ENCODE assay signal across 8 cellular contexts in genomic region chr4:165384608-165385007, GRCh38. TPM values are rescaled to one million over a fixed set of nuclear protein-coding genes. Genes with fewer than 3 reads are reported as not detected.
DNase-seq lines count a peak whose midpoint lies in the region; ATAC-seq and TF ChIP-seq lines count a peak whose summit lies in the region.

No MANE protein-coding gene starts in this region.

- no peaks in the 10 kb centered on the region for H3K9me3 Mint-ChIP-seq in WTC11

- ATAC-seq in WTC11 (peak; percentile 60), HG02870 (IDR thresholded peaks at IDR 0.05; ENCODE audit: unreplicated experiment) (no peak), HG03442 (IDR thresholded peaks at IDR 0.05; ENCODE audit: unreplicated experiment) (no peak), HG02938 (IDR thresholded peaks at IDR 0.05; ENCODE audit: unreplicated experiment) (no peak)

- no peak overlapping the region for H3K4me3 Mint-ChIP-seq in WTC11

- H3K4me1 Mint-ChIP-seq in WTC11, result peaks cover 32% of the 10 kb centered on the region

- no peaks in the 10 kb centered on the region for H3K36me3 Mint-ChIP-seq in WTC11

- no peak overlapping the region for H3K27ac Mint-ChIP-seq in WTC11

- CTCF ChIA-PET in WTC11 (lab: Charles Lee), result interaction anchor here (0.6 to 2.5 kb wide), 21 partner anchors 11 to 287 kb away, joined by 3 to 11 read pairs (median 3); no protein-coding TSS in a partner anchor

- H3K27me3 Mint-ChIP-seq in WTC11 (ENCODE audit: low read depth), result peaks cover 10% of the 10 kb centered on the region

- POLR2A ChIA-PET in WTC11 (lab: Charles Lee), result no interaction called here

- H3K4me3 ChIP-seq in fibroblast of the aortic adventitia (ENCODE audit: low read depth, low read length), result no peak overlapping the region

- TF ChIP-seq CTCF in WTC11 (IDR thresholded peaks at IDR 0.05) (no peak), fibroblast of the aortic adventitia (IDR thresholded peaks at IDR 0.05; ENCODE audit: insufficient read depth, low read length) (no peak)

- DNase-seq in DMS153 (lab: John Stamatoyannopoulos, UW) (peak; percentile 60), NCI-H1694 (lab: John Stamatoyannopoulos, UW) (peak; percentile 96), WTC11 (ENCODE audit: low spot score) (no peak), fibroblast of the aortic adventitia (ENCODE audit: low read depth) (peak; percentile 75), activated gamma-delta T cell (lab: John Stamatoyannopoulos, UW) (no peak)

TF ChIP-seq in WTC11, 78 proteins besides CTCF, POLR2A, EP300 and RAD21:
- no peak for TF ChIP-seq CDX4 (CRISPR knock-in tag; IDR thresholded peaks at IDR 0.05; ENCODE audit: borderline replicate concordance)
- no peak for TF ChIP-seq AFF4 (CRISPR knock-in tag; IDR thresholded peaks at IDR 0.05; ENCODE audit: borderline replicate concordance)
- no peak for TF ChIP-seq ATF2 (CRISPR knock-in tag; IDR thresholded peaks at IDR 0.05; ENCODE audit: borderline replicate concordance, low read depth)
- no peak for TF ChIP-seq ZMAT4 (CRISPR knock-in tag; IDR thresholded peaks at IDR 0.05)
- TF ChIP-seq ERG (CRISPR knock-in tag; IDR thresholded peaks at IDR 0.05), result no peak
- TF ChIP-seq NFE2L1 (CRISPR knock-in tag; IDR thresholded peaks at IDR 0.05), result no peak
- TF ChIP-seq PRDM15 (CRISPR knock-in tag; IDR thresholded peaks at IDR 0.05), result no peak
TF ChIP-seq in WTC11: peak in this region for 0.

RNA-seq across cellular contexts. Expression of gene CPE, which starts 5.8 kb away (rescaled TPM):
- total RNA-seq in WTC11 (2021) (9.2 to 12.4 TPM (median 10.9 TPM) in 3 replicates), fibroblast of the aortic adventitia (ENCODE audit: low replicate concordance) (79.4 and 116 TPM in 2 replicates)

RNA-seq across cellular contexts. Expression of gene MSMO1, which starts 57.1 kb away (rescaled TPM):
- total RNA-seq in WTC11 (2021) (72.9 to 89.9 TPM (median 86.8 TPM) in 3 replicates), fibroblast of the aortic adventitia (ENCODE audit: low replicate concordance) (101 and 141 TPM in 2 replicates)

Comparison
In these comparisons a context has a peak if more than half of its experiments do, and no peak if none do; other contexts are left out.
1. DNase-seq: peak in DMS153 (single experiment), NCI-H1694 (single experiment) and fibroblast of the aortic adventitia (single experiment); none in WTC11 (single experiment) and activated gamma-delta T cell (single experiment).